18 cellular contexts compared by ENCODE assay signal in genomic region chr7:122743211-122743610, GRCh38. TPM values are rescaled to one million over a fixed set of nuclear protein-coding genes. Genes with fewer than 3 reads are reported as not detected.
DNase-seq lines count a peak whose midpoint lies in the region; ATAC-seq and TF ChIP-seq lines count a peak whose summit lies in the region.
"Had no signal": no experiment of that assay in that cellular context is flagged by ENCODE, and none has a peak within 500 bp of the region (broad histone marks: within the 10 kb centered on the region; RNA-seq: fewer than 3 reads in every experiment).

No MANE protein-coding gene starts in this region.

- intact Hi-C loops in right cardiac atrium (cut with DNase I): no loop called here

- DNase-seq in NCI-H2107 treated with DMSO at 0.1 percent for 48 hours (lab: John Stamatoyannopoulos, UW; ENCODE audit: unreplicated experiment): peak; percentile 25
- DNase-seq in NCI-H2107 (lab: John Stamatoyannopoulos, UW): no peak
- DNase-seq in DMS153 (lab: John Stamatoyannopoulos, UW): peak; percentile 58
- DNase-seq in NCI-H69 (lab: John Stamatoyannopoulos, UW): peak; percentile 81
- DNase-seq in epithelial cell of prostate (ENCODE audit: low read depth, low spot score): peak; percentile 59
- DNase-seq in right cardiac atrium: no peak
- no peak for DNase-seq in omental fat pad (ENCODE audit: low spot score)
- DNase-seq: C1 segment of cervical spinal cord, HCEC 1CT, IMR-90, MV-4-11, NCI-H1694 treated with DMSO at 0.1 percent for 48 hours, NCI-H774, SIG-M5 had no signal

- no peak overlapping the region for H3K4me3 ChIP-seq in right cardiac atrium (ENCODE audit: low read length)

- ATAC-seq in right cardiac atrium (no peak), GM18520 (IDR thresholded peaks at IDR 0.05; ENCODE audit: unreplicated experiment) (no peak), omental fat pad (ENCODE audit: low FRiP score) (no peak)

- no peaks in the 10 kb centered on the region for H3K4me1 ChIP-seq in right cardiac atrium (ENCODE audit: control insufficient read depth, insufficient read depth, low read length)

- TF ChIP-seq CTCF in omental fat pad (IDR thresholded peaks at IDR 0.05): no peak

- no peaks in the 10 kb centered on the region for H3K9me3 ChIP-seq in right cardiac atrium (ENCODE audit: control insufficient read depth, low read length)

- H3K27me3 ChIP-seq in right cardiac atrium (ENCODE audit: control insufficient read depth, insufficient read depth): no peaks in the 10 kb centered on the region

- no peak overlapping the region for H3K27ac ChIP-seq in epithelial cell of prostate
- no peak overlapping the region for H3K27ac ChIP-seq in right cardiac atrium (ENCODE audit: low read length)

RNA-seq across cellular contexts. Expression of gene RNF148, which starts 40.5 kb away (rescaled TPM):
- total RNA-seq in right cardiac atrium (under 1 TPM; 0.25 to 0.61 (median 0.32) TPM), omental fat pad (1 to 10 TPM; 1.4 to 3.5 (median 2.4) TPM)
- 0.09 TPM for polyA plus RNA-seq in right cardiac atrium
- total RNA-seq: A172, IMR-90, LHCN-M2 had no signal
- polyA plus RNA-seq: IMR-90 had no signal

RNA-seq across cellular contexts. Expression of gene RNF133, which starts 44.3 kb away (rescaled TPM):
- total RNA-seq in right cardiac atrium: under 1 TPM; 0.21 to 0.39 (median 0.24) TPM
- polyA plus RNA-seq in right cardiac atrium: 0.05 TPM
- total RNA-seq in omental fat pad: 1 to 10 TPM; 1.0 to 3.1 (median 1.6) TPM
- total RNA-seq: A172, HT-29, IMR-90, LHCN-M2 had no signal
- polyA plus RNA-seq: IMR-90 had no signal

Comparison
In these comparisons a context has a peak if more than half of its experiments do, and no peak if none do; other contexts are left out.
1. DNase-seq: peak in NCI-H2107 treated with DMSO at 0.1 percent for 48 hours (single experiment), DMS153 (single experiment), NCI-H69 (single experiment) and epithelial cell of prostate (single experiment); none in NCI-H2107 (single experiment), right cardiac atrium (0 of 3) and omental fat pad (single experiment).